ENCODE assay signal across 9 cellular contexts in the genomic region with DNA sequence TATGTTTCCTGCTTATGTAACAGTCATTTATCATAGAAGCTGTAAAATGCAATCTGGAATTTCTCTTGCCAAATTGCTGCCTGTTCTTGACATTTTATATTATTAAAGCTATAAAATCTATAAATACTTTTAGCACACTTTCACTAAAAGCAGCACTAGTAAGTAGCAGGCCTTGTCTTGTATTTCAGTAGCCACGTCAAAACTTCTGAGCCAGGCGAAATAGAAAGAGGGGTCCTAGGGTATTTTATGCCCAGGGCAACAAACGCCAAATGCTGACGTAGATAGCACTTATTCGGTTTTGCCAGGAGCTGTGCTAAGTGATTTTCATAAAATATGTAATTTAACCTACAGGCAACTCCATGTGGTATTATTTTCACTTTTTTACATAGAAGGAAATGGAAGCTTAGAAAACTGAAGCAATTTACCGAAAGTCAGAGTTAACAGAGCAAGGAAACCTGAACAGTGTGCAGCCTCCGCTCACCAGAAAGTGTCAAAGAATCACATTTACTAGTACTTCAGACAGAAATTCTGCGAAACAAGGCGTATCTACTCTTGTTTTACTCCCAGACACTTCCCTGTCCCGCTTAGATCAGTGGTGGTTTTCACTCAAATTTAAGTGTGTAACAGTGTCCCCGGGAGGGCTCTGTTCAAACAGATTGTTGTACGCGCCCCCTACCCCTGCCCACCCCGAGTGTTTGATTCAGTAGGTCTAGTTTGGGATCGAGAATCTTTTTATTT. TPM values are rescaled to one million over a fixed set of nuclear protein-coding genes. Genes with fewer than 3 reads are reported as not detected.
DNase-seq lines count a peak whose midpoint lies in the region; ATAC-seq, FAIRE-seq and TF ChIP-seq lines count a peak whose summit lies in the region.
"Had no signal": no experiment of that assay in that cellular context is flagged by ENCODE, and none has a peak within 500 bp of the region (broad histone marks: within the 10 kb centered on the region; RNA-seq: fewer than 3 reads in every experiment).

No MANE protein-coding gene starts in this region.

- no peak overlapping the region for H3K14ac ChIP-seq in H9 (ENCODE audit: insufficient read depth, low read length)

- H3K27me3 ChIP-seq in H9 (ENCODE audit: insufficient read depth, low read length): no peaks in the 10 kb centered on the region
- H3K27me3 ChIP-seq in RWPE2 (ENCODE audit: insufficient read depth, poor library complexity, severe bottlenecking): no peaks in the 10 kb centered on the region
- H3K27me3 ChIP-seq in left lung: no peaks in the 10 kb centered on the region
- H3K27me3 ChIP-seq in small intestine (ENCODE audit: control insufficient read depth in 2 of 2, insufficient read depth in 2 of 2, low read length in 2 of 2): no peaks in the 10 kb centered on the region

- H3T11ph ChIP-seq in H9 (ENCODE audit: low read length): peak overlapping the region; percentile 63

- H3K4me1 ChIP-seq in H9 (ENCODE audit: insufficient read depth, low read length) (no peaks in the 10 kb centered on the region), RWPE2 (ENCODE audit: insufficient read depth, poor library complexity, severe bottlenecking) (peaks cover 4% of the 10 kb centered on the region), left lung (peaks cover 14 to 29% of the 10 kb centered on the region in 2 donors), small intestine (ENCODE audit: control insufficient read depth in 2 of 2, insufficient read depth in 1 of 2, low read depth in 1 of 2, low read length in 1 of 2) (peaks cover 2 to 8% of the 10 kb centered on the region in 2 donors)

- peak overlapping the region; percentile 72 for H3K4me3 ChIP-seq in RWPE2 (ENCODE audit: severe bottlenecking)
- peak overlapping the region; percentile 89 for H3K4me3 ChIP-seq in epithelial cell of proximal tubule (ENCODE audit: low read depth, low read length)
- peak overlapping the region; percentile 93 for H3K4me3 ChIP-seq in skeletal muscle cell (ENCODE audit: low read depth, low read length)
- H3K4me3 ChIP-seq in left lung: peak overlapping the region in 1 of 2 donors; percentile 87
- peak overlapping the region in 1 of 2 donors; percentile 96 for H3K4me3 ChIP-seq in small intestine (ENCODE audit: low read depth in 1 of 2, low read length in 2 of 2)

- no peak overlapping the region for H3K23ac ChIP-seq in H9 (ENCODE audit: insufficient read length, low read depth, low read length)

- no CpG with 5 or more reads among the region's 15 CpGs for WGBS in H9 (ENCODE audit: extremely low coverage, insufficient read length, low lambda C conversion rate)
- WGBS in small intestine, 3 donors: 87 to 89% (median 88%) methylated on average over 15 of the region's 15 CpGs

- H3K27ac ChIP-seq in H9 (ENCODE audit: insufficient read length, low read depth, low read length) (no peak overlapping the region), RWPE2 (ENCODE audit: poor library complexity, severe bottlenecking) (no peak overlapping the region), left lung (peak overlapping the region in 1 of 2 donors; percentile 97), small intestine (ENCODE audit: low read depth in 1 of 2, low read length in 1 of 2) (no peak overlapping the region)

- no peak overlapping the region for H3K56ac ChIP-seq in H9 (ENCODE audit: insufficient read length, low read depth, low read length)

- H3K79me2 ChIP-seq in H9 (ENCODE audit: insufficient read depth, low read length): peaks cover 4% of the 10 kb centered on the region; the same call in 1 of the 2 replicates

- ATAC-seq in RWPE2 (ENCODE audit: low read depth): no peak
- ATAC-seq in left lung: no peak
- no peak for ATAC-seq in GM21515 (IDR thresholded peaks at IDR 0.05; ENCODE audit: unreplicated experiment)

- no peaks in the 10 kb centered on the region for H3K79me1 ChIP-seq in H9 (ENCODE audit: insufficient read depth, low read depth, low read length, poor library complexity, severe bottlenecking)

- H3K4ac ChIP-seq in H9 (ENCODE audit: low read depth, low read length): no peak overlapping the region

- H3K27me3 Mint-ChIP-seq in H9 (ENCODE audit: low read depth): no peaks in the 10 kb centered on the region

- H3K4me2 ChIP-seq in H9 (ENCODE audit: insufficient read depth, insufficient read length, low read length): peak overlapping the region; percentile 91

- peaks cover 10% of the 10 kb centered on the region in 2 experiments for H3K4me1 Mint-ChIP-seq in H9

- H2BK12ac ChIP-seq in H9 (ENCODE audit: insufficient read length, low read depth, low read length): no peak overlapping the region

- no peaks in the 10 kb centered on the region for H4K20me1 ChIP-seq in H9 (ENCODE audit: control insufficient read depth, insufficient read depth, insufficient read length)

- H2BK20ac ChIP-seq in H9 (ENCODE audit: low read depth, low read length, poor library complexity, severe bottlenecking): no peak overlapping the region

- no peak overlapping the region for H2AK5ac ChIP-seq in H9 (ENCODE audit: insufficient read length, low read length)

- H2AFZ ChIP-seq in H9 (ENCODE audit: low read length): no peak overlapping the region

- H3K23me2 ChIP-seq in H9 (ENCODE audit: insufficient read length, low read depth, low read length, poor library complexity, severe bottlenecking): peaks cover 10% of the 10 kb centered on the region

- no peak overlapping the region for H2BK5ac ChIP-seq in H9 (ENCODE audit: insufficient read length, low read length)

- TF ChIP-seq CTCF in H9 (conservative IDR thresholded peaks at IDR 0.05): no peak
- TF ChIP-seq CTCF in RWPE2 (IDR thresholded peaks at IDR 0.05; ENCODE audit: poor library complexity, severe bottlenecking): no peak
- no peak for TF ChIP-seq CTCF in epithelial cell of proximal tubule (conservative IDR thresholded peaks at IDR 0.05; ENCODE audit: low read depth, low read length)
- no peak for TF ChIP-seq CTCF in left lung (IDR thresholded peaks at IDR 0.05)

- intact Hi-C loops in left lung (cut with DNase I): no loop called here

- H3K36me3 ChIP-seq in RWPE2 (ENCODE audit: low read depth) (peaks cover 9% of the 10 kb centered on the region; the same call in 1 of the 2 replicates), left lung (peaks cover 0 to 9% of the 10 kb centered on the region in 2 donors), small intestine (ENCODE audit: control insufficient read depth in 2 of 2, insufficient read depth in 2 of 2, low read length in 2 of 2) (peaks cover 0 to 4% of the 10 kb centered on the region in 2 donors)

- no peak for DNase-seq in H9
- no peak for DNase-seq in RWPE2 (ENCODE audit: low spot score)
- DNase-seq in epithelial cell of proximal tubule (ENCODE audit: low read depth): no peak
- DNase-seq in skeletal muscle cell (ENCODE audit: low read depth): no peak
- no peak for DNase-seq in left lung
- no peak for DNase-seq in cerebellar nuclear complex (lab: John Stamatoyannopoulos, UW)
- no peak for DNase-seq in small intestine

- H3K27ac Mint-ChIP-seq in H9: no peak overlapping the region

- no peak overlapping the region for H2BK120ac ChIP-seq in H9 (ENCODE audit: low read depth, low read length, poor library complexity, severe bottlenecking)

- H4K5ac ChIP-seq in H9 (ENCODE audit: insufficient read length, low read depth, low read length): no peak overlapping the region

- FAIRE-seq in small intestine (lab: Jason Lieb, UNC): no peak
- FAIRE-seq: frontal cortex had no signal

- no peak overlapping the region for H4K91ac ChIP-seq in H9 (ENCODE audit: insufficient read length, low read depth, low read length)

- no peak overlapping the region for H4K8ac ChIP-seq in H9 (replicated peaks; ENCODE audit: insufficient read length, low read depth, low read length)

- H3K36me3 Mint-ChIP-seq in H9 (ENCODE audit: insufficient read depth in 1 of 3, low read depth in 3 of 3): peaks cover 5 to 19% (median 14%) of the 10 kb centered on the region in 3 experiments

- peak overlapping the region; percentile 91 to 97 for H3K4me3 Mint-ChIP-seq in H9

- no peak overlapping the region for H3K9ac ChIP-seq in H9 (ENCODE audit: extremely low read depth, insufficient read length, low read length)

- no peaks in the 10 kb centered on the region; a peak in 1 of 5 replicates for H3K9me3 Mint-ChIP-seq in H9

- H2BK15ac ChIP-seq in H9 (ENCODE audit: low read depth, low read length): no peak overlapping the region

- no peak overlapping the region for H3K18ac ChIP-seq in H9 (ENCODE audit: insufficient read length, low read depth, low read length)

- H3K9me3 ChIP-seq in H9 (ENCODE audit: control insufficient read depth, low read depth, low read length) (no peaks in the 10 kb centered on the region), RWPE2 (ENCODE audit: severe bottlenecking) (no peaks in the 10 kb centered on the region), left lung (no peaks in the 10 kb centered on the region), small intestine (ENCODE audit: control insufficient read depth, low read depth) (no peaks in the 10 kb centered on the region)

RNA-seq across cellular contexts. Expression of gene CYP20A1, which starts 1.1 kb away (rescaled TPM):
- total RNA-seq in H9 (2021) (21.9 and 23.5 TPM in 2 replicates), epithelial cell of proximal tubule (11.1 and 13.2 TPM in 2 replicates), left lung (10 to 100 TPM; 29.1 to 31.0 TPM)
- 10 to 100 TPM in 1 of 3 donors, 1 to 10 TPM in 2; 4.0 to 11.7 (median 6.8) TPM for polyA plus RNA-seq in small intestine
